Comparison of ENCODE assay signal across 21 cellular contexts in genomic region chr1:162724583-162725120, GRCh38.
"Had no signal": no experiment of that assay in that cellular context is flagged by ENCODE, and none has a peak within 500 bp of the region (broad histone marks: within the 10 kb centered on the region; RNA-seq: fewer than 3 reads in every experiment).

No MANE protein-coding gene starts in this region.

- H3K36me3 Mint-ChIP-seq: naive thymus-derived CD8-positive, alpha-beta T cell had no signal

- H3K9me3 ChIP-seq: neutrophil, right atrium auricular region had no signal

- H3K36me3 ChIP-seq: neutrophil had no signal

- H3K4me3 Mint-ChIP-seq: activated CD4-positive, alpha-beta T cell treated with anti-CD3 and anti-CD28 coated beads, Interleukin-2, amount 10 ng/mL, durations not matched to agents 7 days and 5 days; activated naive CD8-positive, alpha-beta T cell treated with anti-CD3 and anti-CD28 coated beads, Interleukin-2, amount 50 U/mL, for 24 hours; activated T-helper 17 cell treated with anti-CD3 and anti-CD28 coated beads, Interleukin-2, amount 50 U/mL, for 72 hours; endodermal cell; naive thymus-derived CD8-positive, alpha-beta T cell had no signal

- DNase-seq: activated CD4-positive, alpha-beta T cell treated with anti-CD3 and anti-CD28 coated beads, Interleukin-2, amount 10 ng/mL, durations not matched to agents 7 days and 5 days; activated CD4-positive, CD25-positive, alpha-beta regulatory T cell; activated CD8-positive, alpha-beta memory T cell treated with anti-CD3 and anti-CD28 coated beads for 24 hours; activated naive CD4-positive, alpha-beta T cell treated with Interleukin-2 at 50 U/mL for 16 hours; activated naive CD8-positive, alpha-beta T cell treated with anti-CD3 and anti-CD28 coated beads, Interleukin-2, amount 50 U/mL, for 24 hours; activated T-cell treated with anti-CD3 and anti-CD28 coated beads for 4 hours; endodermal cell; hippocampal formation; mammary epithelial cell; naive thymus-derived CD8-positive, alpha-beta T cell; stimulated activated CD4-positive, alpha-beta T cell treated with anti-CD3 and anti-CD28 coated beads, Interleukin-15, amount 100 ng/mL, for 24 hours; stimulated activated CD4-positive, alpha-beta T cell treated with anti-CD3 and anti-CD28 coated beads, Interleukin-4, amount 100 ng/mL, for 24 hours; stimulated activated naive CD4-positive, alpha-beta T cell; T-helper 2 cell; trophoblast cell had no signal

- ATAC-seq: activated naive CD8-positive, alpha-beta T cell treated with anti-CD3 and anti-CD28 coated beads, Interleukin-2, amount 50 U/mL, for 24 hours; activated T-helper 17 cell treated with anti-CD3 and anti-CD28 coated beads, Interleukin-2, amount 50 U/mL, for 72 hours; left lobe of liver; naive thymus-derived CD8-positive, alpha-beta T cell had no signal

- H3K27me3 ChIP-seq: dorsolateral prefrontal cortex, neutrophil, right atrium auricular region had no signal

- H3K27me3 Mint-ChIP-seq: activated naive CD8-positive, alpha-beta T cell treated with anti-CD3 and anti-CD28 coated beads, Interleukin-2, amount 50 U/mL, for 24 hours; activated T-helper 17 cell treated with anti-CD3 and anti-CD28 coated beads, Interleukin-2, amount 50 U/mL, for 72 hours; naive thymus-derived CD8-positive, alpha-beta T cell had no signal

- H3K4me3 ChIP-seq: dorsolateral prefrontal cortex, right atrium auricular region, skin epidermis had no signal

- H3K27ac Mint-ChIP-seq: activated CD4-positive, alpha-beta T cell treated with anti-CD3 and anti-CD28 coated beads, Interleukin-2, amount 10 ng/mL, durations not matched to agents 7 days and 5 days; activated naive CD8-positive, alpha-beta T cell treated with anti-CD3 and anti-CD28 coated beads, Interleukin-2, amount 50 U/mL, for 24 hours; activated T-helper 17 cell treated with anti-CD3 and anti-CD28 coated beads, Interleukin-2, amount 50 U/mL, for 72 hours; endodermal cell; naive thymus-derived CD8-positive, alpha-beta T cell had no signal

- H3K9me3 Mint-ChIP-seq: activated CD4-positive, alpha-beta T cell treated with anti-CD3 and anti-CD28 coated beads, Interleukin-2, amount 10 ng/mL, durations not matched to agents 7 days and 5 days; activated T-helper 17 cell treated with anti-CD3 and anti-CD28 coated beads, Interleukin-2, amount 50 U/mL, for 72 hours; endodermal cell; naive thymus-derived CD8-positive, alpha-beta T cell had no signal

- H3K4me1 Mint-ChIP-seq: activated CD4-positive, alpha-beta T cell treated with anti-CD3 and anti-CD28 coated beads, Interleukin-2, amount 10 ng/mL, durations not matched to agents 7 days and 5 days; activated naive CD8-positive, alpha-beta T cell treated with anti-CD3 and anti-CD28 coated beads, Interleukin-2, amount 50 U/mL, for 24 hours; activated T-helper 17 cell treated with anti-CD3 and anti-CD28 coated beads, Interleukin-2, amount 50 U/mL, for 72 hours; endodermal cell; naive thymus-derived CD8-positive, alpha-beta T cell had no signal

- H3K27ac ChIP-seq: neutrophil, right atrium auricular region had no signal
